In the genomic region with DNA sequence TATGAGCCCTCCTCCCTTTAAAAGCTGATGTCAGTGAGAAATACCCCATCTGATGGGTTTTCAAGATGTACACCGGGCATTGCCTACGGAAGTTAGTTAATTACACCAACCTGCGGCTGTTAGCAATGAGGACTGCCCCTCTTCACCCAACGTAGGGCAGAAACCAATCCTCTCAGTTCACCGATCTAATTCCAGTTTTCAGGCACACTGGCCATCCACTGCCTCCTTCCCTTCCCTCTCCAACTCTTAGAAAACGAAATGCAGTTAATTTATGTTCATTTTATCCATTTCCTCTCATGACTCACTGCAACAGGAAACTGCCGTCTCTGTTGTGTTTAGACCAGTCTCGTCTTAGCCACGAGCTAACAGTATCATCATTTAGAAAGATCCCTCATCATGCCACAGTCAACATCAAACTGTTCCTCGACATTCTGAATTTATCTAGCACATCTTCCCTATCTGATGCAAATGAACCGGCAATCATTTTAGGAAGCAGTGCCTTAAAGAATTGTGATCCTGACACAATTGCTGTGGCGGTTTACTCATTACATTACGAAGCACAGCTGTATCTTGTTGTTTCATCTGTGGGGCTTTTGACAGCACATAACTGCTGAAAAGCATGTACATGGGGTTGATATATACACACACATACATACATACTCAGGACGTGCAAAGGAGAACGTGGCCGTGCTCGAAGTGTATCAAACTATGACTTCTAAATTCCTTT, we compare ENCODE assay signal across 12 cellular contexts.
DNase-seq lines count a peak whose midpoint lies in the region; ATAC-seq and TF ChIP-seq lines count a peak whose summit lies in the region.
"Had no signal": no experiment of that assay in that cellular context is flagged by ENCODE, and none has a peak within 500 bp of the region (broad histone marks: within the 10 kb centered on the region; RNA-seq: fewer than 3 reads in every experiment).

No MANE protein-coding gene starts in this region.

- no peak overlapping the region for H3K27ac Mint-ChIP-seq in activated naive CD4-positive, alpha-beta T cell treated with anti-CD3 and anti-CD28 coated beads, Interleukin-2, amount 50 U/mL, for 24 hours
- H3K27ac Mint-ChIP-seq in stimulated activated effector memory CD8-positive, alpha-beta T cell treated with anti-CD3 and anti-CD28 coated beads, Interleukin-12 subunit alpha, Interleukin-12 subunit beta, amount 100 ng/mL, for 72 hours = peak overlapping the region; percentile 68

- H3K36me3 Mint-ChIP-seq in activated naive CD4-positive, alpha-beta T cell treated with anti-CD3 and anti-CD28 coated beads, Interleukin-2, amount 50 U/mL, for 24 hours = no peaks in the 10 kb centered on the region
- peaks cover 4% of the 10 kb centered on the region for H3K36me3 Mint-ChIP-seq in stimulated activated effector memory CD8-positive, alpha-beta T cell treated with anti-CD3 and anti-CD28 coated beads, Interleukin-12 subunit alpha, Interleukin-12 subunit beta, amount 100 ng/mL, for 72 hours
- H3K36me3 Mint-ChIP-seq: brain; naive thymus-derived CD8-positive, alpha-beta T cell had no signal

- no peaks in the 10 kb centered on the region for H3K9me2 ChIP-seq in OCI-LY7 (ENCODE audit: insufficient read depth, low read length)

- H3K79me2 ChIP-seq in OCI-LY7 (ENCODE audit: insufficient read depth, low read depth, low read length) = no peaks in the 10 kb centered on the region

- H3K27me3 Mint-ChIP-seq in activated naive CD4-positive, alpha-beta T cell treated with anti-CD3 and anti-CD28 coated beads, Interleukin-2, amount 50 U/mL, for 24 hours = peaks cover 9% of the 10 kb centered on the region

- H3K9me3 Mint-ChIP-seq in activated naive CD4-positive, alpha-beta T cell treated with anti-CD3 and anti-CD28 coated beads, Interleukin-2, amount 50 U/mL, for 24 hours = no peaks in the 10 kb centered on the region
- H3K9me3 Mint-ChIP-seq in stimulated activated effector memory CD8-positive, alpha-beta T cell treated with anti-CD3 and anti-CD28 coated beads, Interleukin-12 subunit alpha, Interleukin-12 subunit beta, amount 100 ng/mL, for 72 hours = no peaks in the 10 kb centered on the region
- H3K9me3 Mint-ChIP-seq: brain had no signal

- peaks cover 7% of the 10 kb centered on the region for H3K4me1 Mint-ChIP-seq in activated naive CD4-positive, alpha-beta T cell treated with anti-CD3 and anti-CD28 coated beads, Interleukin-2, amount 50 U/mL, for 24 hours
- peaks cover 20% of the 10 kb centered on the region for H3K4me1 Mint-ChIP-seq in stimulated activated effector memory CD8-positive, alpha-beta T cell treated with anti-CD3 and anti-CD28 coated beads, Interleukin-12 subunit alpha, Interleukin-12 subunit beta, amount 100 ng/mL, for 72 hours

- H3K27me3 ChIP-seq in prostate gland (replicated peaks; ENCODE audit: insufficient read depth) = no peaks in the 10 kb centered on the region
- H3K27me3 ChIP-seq in effector memory CD4-positive, alpha-beta T cell (replicated peaks; ENCODE audit: control insufficient read depth, insufficient read depth, low read length, poor library complexity, severe bottlenecking) = no peaks in the 10 kb centered on the region

- H3K9me3 ChIP-seq in OCI-LY7 (ENCODE audit: low read length) = no peaks in the 10 kb centered on the region
- no peaks in the 10 kb centered on the region for H3K9me3 ChIP-seq in prostate gland
- no peaks in the 10 kb centered on the region for H3K9me3 ChIP-seq in effector memory CD4-positive, alpha-beta T cell (ENCODE audit: control insufficient read depth, low read length)

- 0 out of 2 replicates have a peak overlapping the region, but pooled peaks have one; percentile 18 for H3K4me2 ChIP-seq in OCI-LY7 (ENCODE audit: low read length)

- TF ChIP-seq POLR2A in prostate gland (IDR thresholded peaks at IDR 0.05) = no peak

- no peaks in the 10 kb centered on the region for H4K20me1 ChIP-seq in OCI-LY7 (ENCODE audit: insufficient read depth, low read length)

- H2AFZ ChIP-seq in OCI-LY7 (ENCODE audit: low read length) = peak overlapping the region; percentile 65

- H3K27ac ChIP-seq in OCI-LY7 (ENCODE audit: low read depth, low read length, poor library complexity, severe bottlenecking) = no peak overlapping the region
- H3K27ac ChIP-seq in prostate gland = no peak overlapping the region
- no peak overlapping the region for H3K27ac ChIP-seq in effector memory CD4-positive, alpha-beta T cell (ENCODE audit: insufficient read depth, low read length, poor library complexity, severe bottlenecking)

- TF ChIP-seq CTCF in OCI-LY7 (conservative IDR thresholded peaks at IDR 0.05; ENCODE audit: low read length) (no peak), epithelial cell of esophagus (IDR thresholded peaks at IDR 0.05; ENCODE audit: insufficient read depth, low read depth, low read length, missing control alignments) (no peak), prostate gland (IDR thresholded peaks at IDR 0.05) (no peak)

- no peak for DNase-seq in activated naive CD4-positive, alpha-beta T cell treated with anti-CD3 and anti-CD28 coated beads, Interleukin-2, amount 50 U/mL, for 16 hours
- DNase-seq in OCI-LY7 (ENCODE audit: low spot score) (no peak), epithelial cell of esophagus (ENCODE audit: low read depth) (peak; percentile 40), HuH-7 (ENCODE audit: low spot score) (no peak), prostate gland (ENCODE audit: low spot score) (no peak)
- no peak for DNase-seq in stimulated activated effector memory CD8-positive, alpha-beta T cell treated with anti-CD3 and anti-CD28 coated beads, Interleukin-12 subunit alpha, Interleukin-12 subunit beta, amount 100 ng/mL, for 72 hours (ENCODE audit: low spot score in 2 of 2)
- DNase-seq in effector memory CD4-positive, alpha-beta T cell = no peak
- DNase-seq: activated CD4-positive, alpha-beta T cell treated with anti-CD3 and anti-CD28 coated beads, Interleukin-2, amount 50 U/mL, for 48 hours; naive thymus-derived CD8-positive, alpha-beta T cell; SIG-M5 had no signal

- BruUV-seq in OCI-LY7 (replicated peaks; lab: Mats Ljungman, UMichigan) = no TSS peak

- ATAC-seq in stimulated activated effector memory CD8-positive, alpha-beta T cell treated with anti-CD3 and anti-CD28 coated beads, Interleukin-12 subunit alpha, Interleukin-12 subunit beta, amount 100 ng/mL, for 72 hours = peak; percentile 89
- ATAC-seq: naive thymus-derived CD8-positive, alpha-beta T cell had no signal

- H3K4me3 Mint-ChIP-seq in activated naive CD4-positive, alpha-beta T cell treated with anti-CD3 and anti-CD28 coated beads, Interleukin-2, amount 50 U/mL, for 24 hours = peak overlapping the region; percentile 55
- H3K4me3 Mint-ChIP-seq in stimulated activated effector memory CD8-positive, alpha-beta T cell treated with anti-CD3 and anti-CD28 coated beads, Interleukin-12 subunit alpha, Interleukin-12 subunit beta, amount 100 ng/mL, for 72 hours = peak overlapping the region; percentile 45
- H3K4me3 Mint-ChIP-seq: brain had no signal

- H3K4me1 ChIP-seq in OCI-LY7 (ENCODE audit: insufficient read depth, low read length, poor library complexity, severe bottlenecking) (peaks cover 21% of the 10 kb centered on the region), prostate gland (replicated peaks) (no peaks in the 10 kb centered on the region)
- no peaks in the 10 kb centered on the region for H3K4me1 ChIP-seq in effector memory CD4-positive, alpha-beta T cell (ENCODE audit: control insufficient read depth, insufficient read depth, low read length, poor library complexity, severe bottlenecking)

- CTCF ChIA-PET in OCI-LY7 (lab: Charles Lee; ENCODE audit: unreplicated experiment) = no interaction called here

- H3K4me3 ChIP-seq in OCI-LY7 (ENCODE audit: low read depth, low read length, poor library complexity, severe bottlenecking) (no peak overlapping the region), epithelial cell of esophagus (ENCODE audit: low read length) (no peak overlapping the region), prostate gland (no peak overlapping the region)
- H3K4me3 ChIP-seq in effector memory CD4-positive, alpha-beta T cell (ENCODE audit: insufficient read depth, low read depth, low read length, poor library complexity, severe bottlenecking) = no peak overlapping the region

- intact Hi-C loops in OCI-LY7 (cut with micrococcal nuclease; ENCODE audit: unreplicated experiment) (no loop called here), prostate gland (cut with DNase I) (no loop called here)

- H3K36me3 ChIP-seq in OCI-LY7 (ENCODE audit: insufficient read depth, low read length) = no peaks in the 10 kb centered on the region
- no peaks in the 10 kb centered on the region for H3K36me3 ChIP-seq in prostate gland
- H3K36me3 ChIP-seq in effector memory CD4-positive, alpha-beta T cell (ENCODE audit: control insufficient read depth, insufficient read depth, low read length) = no peaks in the 10 kb centered on the region

- POLR2A ChIA-PET in OCI-LY7 (lab: Charles Lee) = interaction anchor here (0.5 to 5.9 kb wide), 5 partner anchors 11 to 103 kb away, joined by 3 to 54 read pairs (median 3); no protein-coding TSS in a partner anchor

- 87% methylated on average over 17 of the region's 17 CpGs for WGBS in prostate gland
